Comparison of ENCODE assay signal across 21 cellular contexts in genomic region chr6:12175626-12176025, GRCh38.
"Had no signal": no experiment of that assay in that cellular context is flagged by ENCODE, and none has a peak within 500 bp of the region (broad histone marks: within the 10 kb centered on the region; RNA-seq: fewer than 3 reads in every experiment).

No MANE protein-coding gene starts in this region.

- H3K36me3 ChIP-seq: spleen had no signal

- DNase-seq: cerebellar nuclear complex; effector memory CD8-positive, alpha-beta T cell; erythroblast; kidney glomerular epithelial cell; psoas muscle; retina; spleen; stimulated activated CD4-positive, alpha-beta T cell treated with anti-CD3 and anti-CD28 coated beads, Interleukin-15, amount 100 ng/mL, for 24 hours; stimulated activated CD4-positive, alpha-beta T cell treated with anti-CD3 and anti-CD28 coated beads, Interleukin-1b, Interleukin-23, amount 100 ng/mL, for 48 hours; stimulated activated CD4-positive, alpha-beta T cell treated with anti-CD3 and anti-CD28 coated beads, Interleukin-4, amount 100 ng/mL, for 24 hours; stimulated activated naive B cell treated with anti-CD40 and anti-IgM and Interleukin-4, amounts not matched to agents 10 μg/mL and 1 μg/mL and 100 μg/mL, for 72 hours; stimulated activated naive CD8-positive, alpha-beta T cell treated with anti-CD3 and anti-CD28 coated beads, Interleukin-15, amount 100 ng/mL, for 72 hours had no signal

- H3K27me3 ChIP-seq: foreskin keratinocyte, hepatocyte, spleen had no signal

- H3K27me3 Mint-ChIP-seq: stimulated activated naive B cell treated with anti-CD40 and anti-IgM and Interleukin-4, amounts not matched to agents 10 μg/mL and 1 μg/mL and 100 μg/mL, for 72 hours; stimulated activated naive CD8-positive, alpha-beta T cell treated with anti-CD3 and anti-CD28 coated beads, Interleukin-15, amount 100 ng/mL, for 72 hours; type B pancreatic cell had no signal

- H3K4me1 ChIP-seq: parathyroid adenoma, psoas muscle, spleen had no signal

- H3K9ac ChIP-seq: parathyroid adenoma had no signal

- H3K4me1 Mint-ChIP-seq: stimulated activated naive B cell treated with anti-CD40 and anti-IgM and Interleukin-4, amounts not matched to agents 10 μg/mL and 1 μg/mL and 100 μg/mL, for 72 hours; stimulated activated naive CD8-positive, alpha-beta T cell treated with anti-CD3 and anti-CD28 coated beads, Interleukin-15, amount 100 ng/mL, for 72 hours had no signal

- H3K27ac ChIP-seq: foreskin keratinocyte, hepatocyte, parathyroid adenoma, psoas muscle, spleen had no signal

- H3K4me3 ChIP-seq: hepatocyte, psoas muscle, spleen had no signal

- H3K9me3 Mint-ChIP-seq: dendritic cell treated with granulocyte-macrophage colony-stimulating factor and Interleukin-4, amounts not matched to agents 40 ng/mL and 50 ng/mL, for 4 days; effector memory CD8-positive, alpha-beta T cell; stimulated activated naive CD8-positive, alpha-beta T cell treated with anti-CD3 and anti-CD28 coated beads, Interleukin-15, amount 100 ng/mL, for 72 hours; type B pancreatic cell had no signal

- H3K79me2 ChIP-seq: hepatocyte, parathyroid adenoma had no signal

- H3K4me2 ChIP-seq: hepatocyte had no signal

- H3K9me3 ChIP-seq: psoas muscle had no signal

- H3K27ac Mint-ChIP-seq: dendritic cell treated with granulocyte-macrophage colony-stimulating factor and Interleukin-4, amounts not matched to agents 40 ng/mL and 50 ng/mL, for 4 days; effector memory CD8-positive, alpha-beta T cell; mesothelial cell of epicardium; natural killer cell treated with Interleukin-12 subunit alpha and Interleukin-12 subunit beta and Interleukin-15 and Interleukin-18, amount 100 ng/mL, for 72 hours; stimulated activated naive CD8-positive, alpha-beta T cell treated with anti-CD3 and anti-CD28 coated beads, Interleukin-15, amount 100 ng/mL, for 72 hours; type B pancreatic cell had no signal

- H2AFZ ChIP-seq: hepatocyte, parathyroid adenoma had no signal

- ATAC-seq: effector memory CD8-positive, alpha-beta T cell; left lobe of liver; natural killer cell treated with Interleukin-12 subunit alpha and Interleukin-12 subunit beta and Interleukin-15 and Interleukin-18, amount 100 ng/mL, for 72 hours; psoas muscle; sciatic nerve; stimulated activated naive B cell treated with anti-CD40 and anti-IgM and Interleukin-4, amounts not matched to agents 10 μg/mL and 1 μg/mL and 100 μg/mL, for 72 hours; stimulated activated naive CD8-positive, alpha-beta T cell treated with anti-CD3 and anti-CD28 coated beads, Interleukin-15, amount 100 ng/mL, for 72 hours had no signal

- H3K36me3 Mint-ChIP-seq: mesothelial cell of epicardium; natural killer cell treated with Interleukin-12 subunit alpha and Interleukin-12 subunit beta and Interleukin-15 and Interleukin-18, amount 100 ng/mL, for 72 hours; type B pancreatic cell had no signal

- H3K4me3 Mint-ChIP-seq: dendritic cell treated with granulocyte-macrophage colony-stimulating factor and Interleukin-4, amounts not matched to agents 40 ng/mL and 50 ng/mL, for 4 days; effector memory CD8-positive, alpha-beta T cell; mesothelial cell of epicardium; natural killer cell treated with Interleukin-12 subunit alpha and Interleukin-12 subunit beta and Interleukin-15 and Interleukin-18, amount 100 ng/mL, for 72 hours; stimulated activated naive B cell treated with anti-CD40 and anti-IgM and Interleukin-4, amounts not matched to agents 10 μg/mL and 1 μg/mL and 100 μg/mL, for 72 hours; stimulated activated naive CD8-positive, alpha-beta T cell treated with anti-CD3 and anti-CD28 coated beads, Interleukin-15, amount 100 ng/mL, for 72 hours; type B pancreatic cell had no signal
